9 cellular contexts compared by ENCODE assay signal in genomic region chr11:115759622-115760527, GRCh38.
DNase-seq lines count a peak whose midpoint lies in the region; TF ChIP-seq lines count a peak whose summit lies in the region.
"Had no signal": no experiment of that assay in that cellular context is flagged by ENCODE, and none has a peak within 500 bp of the region (broad histone marks: within the 10 kb centered on the region; RNA-seq: fewer than 3 reads in every experiment).

No MANE protein-coding gene starts in this region.

- TF ChIP-seq CTCF in AG10803 (conservative IDR thresholded peaks at IDR 0.05; ENCODE audit: low read length): no peak

- DNase-seq in AG10803 (ENCODE audit: low read depth) (no peak), NCI-H69 (lab: John Stamatoyannopoulos, UW) (peak; percentile 83), head of caudate nucleus (peak in 40 of 42 donors; percentile 22 to 80 (median 52)), neuronal stem cell (ENCODE audit: low spot score) (peak; percentile 33), NCI-H187 treated with DMSO at 0.1 percent for 48 hours (lab: John Stamatoyannopoulos, UW) (no peak), erythroblast (lab: John Stamatoyannopoulos, UW) (no peak), NCI-H187 (lab: John Stamatoyannopoulos, UW) (no peak)
- no peak for DNase-seq in stimulated activated CD4-positive, alpha-beta T cell treated with anti-CD3 and anti-CD28 coated beads, Interleukin-15, amount 100 ng/mL, for 24 hours

- peak overlapping the region; percentile 22 for H3K23ac ChIP-seq in neuronal stem cell (ENCODE audit: low read depth, low read length, poor library complexity)

- H2AK5ac ChIP-seq in neuronal stem cell (ENCODE audit: low read depth, low read length): peak overlapping the region; percentile 32

- H3K79me1 ChIP-seq in neuronal stem cell (ENCODE audit: low read depth, low read length): no peaks in the 10 kb centered on the region

- peak overlapping the region; percentile 94 for H2AFZ ChIP-seq in neuronal stem cell (ENCODE audit: low read length)

- intact Hi-C loops in head of caudate nucleus (cut with DNase I): no loop called here

- H3K18ac ChIP-seq in neuronal stem cell (ENCODE audit: low read length): peak overlapping the region; percentile 96

- H3K14ac ChIP-seq in neuronal stem cell (ENCODE audit: low read length): peak overlapping the region; percentile 50

- no peak overlapping the region for H3K27ac ChIP-seq in neuronal stem cell (replicated peaks; ENCODE audit: low read length)

- no peak overlapping the region for H2BK5ac ChIP-seq in neuronal stem cell (ENCODE audit: low read length)

- H4K91ac ChIP-seq in neuronal stem cell (ENCODE audit: low read depth, low read length, poor library complexity): no peak overlapping the region

- no peak for TF ChIP-seq POLR2A in erythroblast (IDR thresholded peaks at IDR 0.05; ENCODE audit: low read length)

- peak overlapping the region; percentile 85 for H2BK12ac ChIP-seq in neuronal stem cell (ENCODE audit: low read length)

- H3K36me3 ChIP-seq in neuronal stem cell (replicated peaks in 1 of 2; ENCODE audit: control insufficient read depth in 2 of 2, insufficient read depth in 2 of 2, low read length in 2 of 2): no peaks in the 10 kb centered on the region

- peaks cover 0 to 19% of the 10 kb centered on the region in 2 donors for H3K4me1 ChIP-seq in neuronal stem cell (ENCODE audit: control insufficient read depth in 2 of 2, insufficient read depth in 1 of 2, low read depth in 1 of 2, low read length in 2 of 2)

- H3K4me2 ChIP-seq in neuronal stem cell (ENCODE audit: insufficient read depth, low read length, poor library complexity, severe bottlenecking): peak overlapping the region; percentile 82

- H3K9ac ChIP-seq in neuronal stem cell (ENCODE audit: low read depth, low read length, poor library complexity): peak overlapping the region; percentile 60

- H3K27me3 ChIP-seq in neuronal stem cell (ENCODE audit: control insufficient read depth in 3 of 3, insufficient read depth in 3 of 3, low read depth in 1 of 3, low read length in 3 of 3): peaks cover 0 to 47% (median 11%) of the 10 kb centered on the region in 3 experiments

- WGBS in neuronal stem cell (ENCODE audit: extremely low coverage in 2 of 2, insufficient read length in 2 of 2, insufficient replicate concordance in 1 of 2), 2 donors: no CpG with 5 or more reads among the region's 74 CpGs

- H4K8ac ChIP-seq in neuronal stem cell (ENCODE audit: low read depth, low read length): no peak overlapping the region

- peak overlapping the region; percentile 90 for H2BK15ac ChIP-seq in neuronal stem cell (ENCODE audit: low read length)

- no peaks in the 10 kb centered on the region for H3K9me3 ChIP-seq in neuronal stem cell (replicated peaks in 1 of 2; ENCODE audit: control insufficient read depth in 2 of 2, insufficient read depth in 1 of 2, low read depth in 1 of 2, low read length in 2 of 2)

- peak overlapping the region; percentile 78 for H2BK120ac ChIP-seq in neuronal stem cell (ENCODE audit: low read depth, low read length)

- H3K4me3 ChIP-seq in AG10803 (ENCODE audit: low read length): peak overlapping the region; percentile 53
- peak overlapping the region; percentile 30 to 76 for H3K4me3 ChIP-seq in neuronal stem cell (ENCODE audit: low read length in 2 of 2)
- H3K4me3 ChIP-seq: K562 had no signal

- no peak overlapping the region for H3K4ac ChIP-seq in neuronal stem cell (ENCODE audit: low read length)

Comparison
In these comparisons a context has a peak if more than half of its experiments do, and no peak if none do; other contexts are left out.
1. DNase-seq: peak in NCI-H69 (single experiment), head of caudate nucleus (40 of 42) and neuronal stem cell (single experiment); none in AG10803 (single experiment), NCI-H187 treated with DMSO at 0.1 percent for 48 hours (single experiment), erythroblast (0 of 2), stimulated activated CD4-positive, alpha-beta T cell treated with anti-CD3 and anti-CD28 coated beads, Interleukin-15, amount 100 ng/mL, for 24 hours (single experiment) and NCI-H187 (0 of 2).